In the genomic region with DNA sequence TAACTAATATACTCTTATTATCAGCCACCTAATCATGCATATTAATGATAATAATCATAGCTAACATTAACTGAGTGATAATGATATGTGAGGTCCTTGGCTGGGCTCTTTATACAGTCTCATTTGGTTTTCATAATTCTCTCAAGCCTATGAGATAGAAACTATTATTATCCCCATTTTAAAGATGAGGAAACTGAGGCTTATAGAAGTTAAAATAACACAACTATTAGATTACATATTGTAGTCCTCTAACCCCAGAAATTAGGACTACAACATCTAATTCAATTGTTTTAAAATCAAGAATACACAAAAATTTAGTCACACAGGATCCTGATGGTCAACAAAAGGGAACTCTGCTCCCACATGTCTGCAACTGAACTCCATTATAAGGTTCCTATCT, we compare ENCODE assay signal across 35 cellular contexts.
"Had no signal": no experiment of that assay in that cellular context is flagged by ENCODE, and none has a peak within 500 bp of the region (broad histone marks: within the 10 kb centered on the region; RNA-seq: fewer than 3 reads in every experiment).

No MANE protein-coding gene starts in this region.

- H3K27ac ChIP-seq: adrenal gland, body of pancreas, breast epithelium, SJSA1, WERI-Rb-1 had no signal

- DNase-seq: activated CD4-positive, alpha-beta T cell treated with anti-CD3 and anti-CD28 coated beads for 1 hour; activated CD4-positive, alpha-beta T cell treated with anti-CD3 and anti-CD28 coated beads for 48 hours; activated CD4-positive, CD25-positive, alpha-beta regulatory T cell; activated CD8-positive, alpha-beta T cell treated with anti-CD3 and anti-CD28 coated beads for 36 hours; activated gamma-delta T cell; activated naive CD4-positive, alpha-beta T cell treated with anti-CD3 and anti-CD28 coated beads for 36 hours; activated T-cell treated with anti-CD3 and anti-CD28 coated beads, Interleukin-2, amount 50 U/mL, for 1 hour; activated T-cell treated with anti-CD3 and anti-CD28 coated beads, Interleukin-2, amount 50 U/mL, for 72 hours; adrenal gland; body of pancreas; cerebellar nuclear complex; Kasumi-1; MG63; NCI-H1048; NCI-H1105 treated with DMSO at 0.1 percent for 48 hours; NCI-H1436; NCI-H1694; NCI-H1930; NCI-H2081 treated with DMSO at 0.1 percent for 48 hours; NCI-H226; NCI-H446 treated with DMSO at 0.1 percent for 48 hours; NCI-H524; NCI-H69; NCI-H82; SHP77 treated with DMSO at 0.1 percent for 48 hours; T-cell; T-helper 2 cell; T-helper 9 cell; WERI-Rb-1 had no signal

- H3K27ac Mint-ChIP-seq: activated naive CD4-positive, alpha-beta T cell treated with anti-CD3 and anti-CD28 coated beads for 36 hours; activated naive CD4-positive, alpha-beta T cell treated with anti-CD3 and anti-CD28 coated beads, Interleukin-2, amount 50 U/mL, for 72 hours; activated T-cell treated with anti-CD3 and anti-CD28 coated beads, Interleukin-2, amount 50 U/mL, for 72 hours; activated T-helper 2 cell treated with anti-CD3 and anti-CD28 coated beads, Interferon-gamma antibody, Interleukin-2, Interleukin-4, amounts not matched to agents 10 μg/mL and 5 μg/mL and 100 μg/mL, durations not matched to agents 14 hours and 24 hours and 36 hours had no signal

- H3K9me3 ChIP-seq: adrenal gland, body of pancreas, breast epithelium, MG63, SJSA1 had no signal

- H3K4me3 Mint-ChIP-seq: activated CD8-positive, alpha-beta T cell treated with anti-CD3 and anti-CD28 coated beads for 36 hours; activated naive CD4-positive, alpha-beta T cell treated with anti-CD3 and anti-CD28 coated beads for 36 hours; activated T-cell treated with anti-CD3 and anti-CD28 coated beads, Interleukin-2, amount 50 U/mL, for 72 hours; T-cell had no signal

- H3K27me3 Mint-ChIP-seq: activated CD8-positive, alpha-beta T cell treated with anti-CD3 and anti-CD28 coated beads for 36 hours; T-cell had no signal

- H3K27me3 ChIP-seq: adrenal gland, body of pancreas, breast epithelium, MG63, SJSA1 had no signal

- H3K9me3 Mint-ChIP-seq: activated CD8-positive, alpha-beta T cell treated with anti-CD3 and anti-CD28 coated beads for 36 hours; activated naive CD4-positive, alpha-beta T cell treated with anti-CD3 and anti-CD28 coated beads for 36 hours; activated naive CD4-positive, alpha-beta T cell treated with anti-CD3 and anti-CD28 coated beads, Interleukin-2, amount 50 U/mL, for 72 hours; activated T-cell treated with anti-CD3 and anti-CD28 coated beads, Interleukin-2, amount 50 U/mL, for 72 hours; activated T-helper 2 cell treated with anti-CD3 and anti-CD28 coated beads, Interferon-gamma antibody, Interleukin-2, Interleukin-4, amounts not matched to agents 10 μg/mL and 5 μg/mL and 100 μg/mL, durations not matched to agents 14 hours and 24 hours and 36 hours; T-cell had no signal

- ATAC-seq: activated CD8-positive, alpha-beta T cell treated with anti-CD3 and anti-CD28 coated beads for 36 hours; activated naive CD4-positive, alpha-beta T cell treated with anti-CD3 and anti-CD28 coated beads, Interleukin-2, amount 50 U/mL, for 72 hours; activated T-cell treated with anti-CD3 and anti-CD28 coated beads, Interleukin-2, amount 50 U/mL, for 72 hours; body of pancreas; Panc1; SK-N-SH treated with all-trans-retinoic acid at 6 μM for 48 hours; T-cell had no signal
